8 cellular contexts compared by ENCODE assay signal in the genomic region with DNA sequence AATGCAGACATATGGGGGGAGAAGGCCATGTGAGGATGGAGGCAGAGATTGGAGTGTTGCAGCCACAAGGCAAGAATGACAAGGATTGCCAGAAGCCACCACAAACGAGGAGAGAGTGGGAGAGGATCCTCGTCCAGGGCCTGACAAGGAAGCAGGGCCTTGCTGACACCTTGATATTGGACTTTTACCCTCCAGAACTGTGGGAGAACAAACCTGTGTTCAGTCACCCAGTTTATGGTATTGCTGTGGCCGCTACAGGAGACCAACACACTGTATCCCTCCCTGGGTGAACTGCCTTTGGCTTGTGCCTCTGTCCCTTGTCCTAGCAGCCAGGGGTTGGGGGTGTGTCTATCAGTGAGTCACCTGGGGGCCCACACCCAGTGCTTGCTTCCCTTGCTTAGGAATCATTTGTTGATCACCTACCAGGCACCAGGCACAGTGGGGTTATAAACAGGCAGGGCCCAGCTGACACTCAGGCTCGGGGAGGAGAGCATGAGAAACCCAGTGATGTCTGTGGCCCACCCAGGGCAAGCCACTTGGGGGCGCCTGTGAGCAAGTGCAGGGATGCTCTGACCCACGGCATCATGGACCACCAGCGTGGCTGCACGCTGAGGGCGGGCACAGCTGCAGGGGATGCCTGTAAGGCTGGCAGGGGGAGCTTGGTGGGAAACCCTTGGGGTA. TPM values are rescaled to one million over a fixed set of nuclear protein-coding genes. Genes with fewer than 3 reads are reported as not detected.
DNase-seq lines count a peak whose midpoint lies in the region; ATAC-seq, FAIRE-seq and TF ChIP-seq lines count a peak whose summit lies in the region.

No MANE protein-coding gene starts in this region.

- intact Hi-C loops in CD14-positive monocyte (cut with micrococcal nuclease) (no loop called here), HCT116 (cut with micrococcal nuclease) (no loop called here)

- H3K79me2 ChIP-seq in HCT116 (ENCODE audit: insufficient read depth, low read length): peaks cover 21% of the 10 kb centered on the region

- H3K9me3 ChIP-seq in HCT116 (ENCODE audit: control insufficient read depth in 1 of 2, insufficient read depth in 1 of 2, low read depth in 1 of 2, low read length in 2 of 2): no peaks in the 10 kb centered on the region

- no peaks in the 10 kb centered on the region for H4K20me1 ChIP-seq in HCT116 (ENCODE audit: insufficient read depth)

- FAIRE-seq in GM12892 (lab: Jason Lieb, UNC): no peak

- RAD21 ChIA-PET in HCT116 (lab: Charles Lee; ENCODE audit: low non-redundant PET in 1 of 2, low total read pairs in 2 of 2, uncharacterized antibody in 2 of 2, unreplicated experiment in 2 of 2): no interaction called here

- POLR2A ChIA-PET in HCT116 (lab: Charles Lee): no interaction called here

- H3K36me3 ChIP-seq in HCT116 (ENCODE audit: control insufficient read depth in 1 of 2, insufficient read depth in 2 of 2, low read length in 2 of 2) (no peaks in the 10 kb centered on the region), kidney epithelial cell (ENCODE audit: control insufficient read depth, insufficient read depth, low read length) (no peaks in the 10 kb centered on the region)

- no peak overlapping the region for H3K4me3 Mint-ChIP-seq in CD14-positive monocyte

- CTCF ChIA-PET in HCT116 (lab: Charles Lee): interaction anchor here (1.0 kb wide), 1 partner anchor 10 kb away, joined by 3 read pairs; no protein-coding TSS in a partner anchor

- no peaks in the 10 kb centered on the region for H3K36me3 Mint-ChIP-seq in CD14-positive monocyte

- TF ChIP-seq CTCF in CD14-positive monocyte (IDR thresholded peaks at IDR 0.05): peak; percentile 31
- peak; percentile 11 to 72 (median 72); a peak in 5 of 6 replicates for TF ChIP-seq CTCF in HCT116 (IDR thresholded peaks at IDR 0.05 in 2 of 3, conservative IDR thresholded peaks at IDR 0.05 in 1 of 3; ENCODE audit: borderline replicate concordance in 1 of 3, insufficient read depth in 1 of 3, low read depth in 2 of 3, low read length in 2 of 3)
- TF ChIP-seq CTCF in kidney epithelial cell (IDR thresholded peaks at IDR 0.05; ENCODE audit: insufficient read depth, low read length, poor library complexity, severe bottlenecking): peak; percentile 16

- no peak overlapping the region for H2AFZ ChIP-seq in HCT116 (ENCODE audit: low read depth, low read length, poor library complexity, severe bottlenecking)

- peak; percentile 75 for ATAC-seq in HCT116
- no peak for ATAC-seq in GM21786 (IDR thresholded peaks at IDR 0.05; ENCODE audit: unreplicated experiment)
- ATAC-seq in HG02678 (IDR thresholded peaks at IDR 0.05; ENCODE audit: unreplicated experiment): no peak

- H3K27ac Mint-ChIP-seq in CD14-positive monocyte: peak overlapping the region in 1 of 7 donors; percentile 57

- no peaks in the 10 kb centered on the region for H3K9me2 ChIP-seq in HCT116 (ENCODE audit: insufficient read depth)

- H3K27me3 Mint-ChIP-seq in CD14-positive monocyte (ENCODE audit: low read depth in 3 of 3): peaks cover 0 to 6% (median 5%) of the 10 kb centered on the region in 3 donors

- H3K27ac ChIP-seq in HCT116 (ENCODE audit: low read depth, low read length): no peak overlapping the region

- DNase-seq in CD14-positive monocyte (ENCODE audit: low spot score) (no peak), HCT116 (ENCODE audit: low read depth, low spot score) (no peak), kidney epithelial cell (ENCODE audit: low read depth) (no peak), GM12892 (ENCODE audit: insufficient read length) (no peak), NOMO-1 (lab: John Stamatoyannopoulos, UW; ENCODE audit: unreplicated experiment in 2 of 2) (no peak)
- peak; percentile 89 for DNase-seq in activated CD8-positive, alpha-beta memory T cell treated with anti-CD3 and anti-CD28 coated beads, Interleukin-2, amount 50 U/mL, for 48 hours

- H3K9me3 Mint-ChIP-seq in CD14-positive monocyte: peaks cover 0 to 3% (median 0%) of the 10 kb centered on the region in 7 donors

- H3K4me1 Mint-ChIP-seq in CD14-positive monocyte: peaks cover 30% of the 10 kb centered on the region

- peak; percentile 48 for TF ChIP-seq RAD21 in HCT116 (IDR thresholded peaks at IDR 0.05; ENCODE audit: low read depth)

- H3K4me1 ChIP-seq in HCT116 (ENCODE audit: control insufficient read depth in 1 of 2, insufficient read depth in 2 of 2, low read length in 2 of 2): peaks cover 0 to 11% of the 10 kb centered on the region in 2 experiments; a peak in 1 of 4 replicates

- peak overlapping the region; percentile 17; the same call in 1 of the 2 replicates for H3K4me2 ChIP-seq in HCT116 (ENCODE audit: low read length)

- H3K4me3 ChIP-seq in HCT116 (replicated peaks in 1 of 2; ENCODE audit: low read depth in 1 of 2, low read length in 2 of 2) (no peak overlapping the region), kidney epithelial cell (ENCODE audit: low read depth, low read length) (no peak overlapping the region)

- no peak overlapping the region for H3K9ac ChIP-seq in HCT116 (ENCODE audit: low read length)

- BruUV-seq in HCT116 (replicated peaks; lab: Mats Ljungman, UMichigan): no TSS peak

- no peak for TF ChIP-seq POLR2A in HCT116 (IDR thresholded peaks at IDR 0.05; ENCODE audit: borderline replicate concordance, extremely low read depth, insufficient read depth, insufficient read length)
- TF ChIP-seq POLR2A in GM12892 (IDR thresholded peaks at IDR 0.05; ENCODE audit: low read depth, low read length): no peak

- H3K27me3 ChIP-seq in HCT116 (ENCODE audit: insufficient read depth, low read length) (no peaks in the 10 kb centered on the region), kidney epithelial cell (ENCODE audit: control insufficient read depth, insufficient read depth, low read length) (peaks cover 2% of the 10 kb centered on the region)

TF ChIP-seq in HCT116, 20 proteins besides CTCF, POLR2A, EP300 and RAD21:
- no peak for TF ChIP-seq ZFX (IDR thresholded peaks at IDR 0.05)
- no peak for TF ChIP-seq EZH2phosphoT487 (IDR thresholded peaks at IDR 0.05; ENCODE audit: borderline replicate concordance)
- TF ChIP-seq CBX3 (IDR thresholded peaks at IDR 0.05; ENCODE audit: low read depth): 0 out of 2 replicates have a peak, but pooled peaks have one; percentile 57
- TF ChIP-seq ATF3 (IDR thresholded peaks at IDR 0.05): no peak
- TF ChIP-seq, protein P1, sequence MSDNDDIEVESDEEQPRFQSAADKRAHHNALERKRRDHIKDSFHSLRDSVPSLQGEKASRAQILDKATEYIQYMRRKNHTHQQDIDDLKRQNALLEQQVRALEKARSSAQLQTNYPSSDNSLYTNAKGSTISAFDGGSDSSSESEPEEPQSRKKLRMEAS (IDR thresholded peaks at IDR 0.05): no peak
- no peak for TF ChIP-seq SP1 (IDR thresholded peaks at IDR 0.05; ENCODE audit: low read depth)
- TF ChIP-seq FOSL1 (IDR thresholded peaks at IDR 0.05; ENCODE audit: low read depth): peak; percentile 15; the same call in 1 of the 2 replicates
- TF ChIP-seq POLR2AphosphoS5 (IDR thresholded peaks at IDR 0.05; ENCODE audit: low read depth, low read length): no peak
- TF ChIP-seq EZH2 (IDR thresholded peaks at IDR 0.05): no peak
- no peak for TF ChIP-seq YY1 (IDR thresholded peaks at IDR 0.05; ENCODE audit: extremely low read depth, insufficient replicate concordance, low read depth, low read length)
- TF ChIP-seq JUND (IDR thresholded peaks at IDR 0.05): no peak

RNA-seq across cellular contexts. Expression of gene TMEM185B, which starts 17.2 kb away (rescaled TPM):
- 10 to 100 TPM; 18.1 to 20.4 TPM for polyA plus RNA-seq in CD14-positive monocyte
- total RNA-seq in HCT116 (2021; ENCODE audit: unreplicated experiment): 27.1 TPM
- polyA plus RNA-seq in HCT116 (2012): 18.6 and 19.9 TPM in 2 replicates
- total RNA-seq in kidney epithelial cell: 43.1 and 45.2 TPM in 2 replicates
- polyA plus RNA-seq in GM12892 (2012; ENCODE audit: missing spikeins): 7.8 TPM

RNA-seq across cellular contexts. Expression of gene RALB, which starts 46.6 kb away (rescaled TPM):
- polyA plus RNA-seq in CD14-positive monocyte: 100 to 1,000 TPM; 139 to 163 TPM
- total RNA-seq in HCT116 (2021; ENCODE audit: unreplicated experiment) (42.8 TPM), kidney epithelial cell (32.5 and 45.2 TPM in 2 replicates)
- polyA plus RNA-seq in HCT116 (2012): 47.4 and 60.1 TPM in 2 replicates
- polyA plus RNA-seq in GM12892 (2012; ENCODE audit: missing spikeins): 79.0 TPM

Comparison
In these comparisons a context has a peak if more than half of its experiments do, and no peak if none do; other contexts are left out.
1. CTCF ChIP-seq: peak in every context shown above with its lines; median percentile 72 in HCT116; 31 in CD14-positive monocyte; 16 in kidney epithelial cell.